Comparison of ENCODE assay signal across 19 cellular contexts in genomic region chr2:196939381-196939780, GRCh38. TPM values are rescaled to one million over a fixed set of nuclear protein-coding genes. Genes with fewer than 3 reads are reported as not detected.
A peak's percentile ranks its signal among the peaks of the same experiment; 100 is the strongest.
DNase-seq lines count a peak whose midpoint lies in the region; ATAC-seq and TF ChIP-seq lines count a peak whose summit lies in the region.
"Had no signal": no experiment of that assay in that cellular context is flagged by ENCODE, and none has a peak within 500 bp of the region (broad histone marks: within the 10 kb centered on the region; RNA-seq: fewer than 3 reads in every experiment).

No MANE protein-coding gene starts in this region.

- H3K4me3 ChIP-seq in AG10803 (ENCODE audit: low read length): no peak overlapping the region
- H3K4me3 ChIP-seq in astrocyte of the cerebellum (ENCODE audit: low read depth, low read length): no peak overlapping the region
- H3K4me3 ChIP-seq in MM.1S (ENCODE audit: low read length): no peak overlapping the region
- H3K4me3 ChIP-seq: BLaER1, gastrocnemius medialis, lung, PC-9, prostate gland had no signal

- no peak overlapping the region for H3K27ac Mint-ChIP-seq in activated CD4-positive, alpha-beta memory T cell treated with anti-CD3 and anti-CD28 coated beads for 36 hours
- H3K27ac Mint-ChIP-seq: activated T-helper 2 cell treated with anti-CD3 and anti-CD28 coated beads, Interferon-gamma antibody, Interleukin-2, Interleukin-4, amounts not matched to agents 10 μg/mL and 5 μg/mL and 100 μg/mL, durations not matched to agents 14 hours and 24 hours and 36 hours; natural killer cell had no signal

- POLR2A ChIA-PET in activated CD4-positive, alpha-beta memory T cell treated with anti-CD3 and anti-CD28 coated beads for 36 hours (lab: Charles Lee): no interaction called here

- peaks cover 3% of the 10 kb centered on the region for H3K27me3 Mint-ChIP-seq in activated CD4-positive, alpha-beta memory T cell treated with anti-CD3 and anti-CD28 coated beads for 36 hours
- H3K27me3 Mint-ChIP-seq: brain had no signal

- no peaks in the 10 kb centered on the region for H4K20me1 ChIP-seq in MM.1S (ENCODE audit: insufficient read depth, low read length)
- H4K20me1 ChIP-seq: BLaER1 had no signal

- TF ChIP-seq CTCF in AG10803 (conservative IDR thresholded peaks at IDR 0.05; ENCODE audit: low read length): no peak
- TF ChIP-seq CTCF in astrocyte of the cerebellum (IDR thresholded peaks at IDR 0.05; ENCODE audit: low read depth, low read length, missing control alignments): no peak
- no peak for TF ChIP-seq CTCF in MM.1S (IDR thresholded peaks at IDR 0.05; ENCODE audit: low read length)

- no peak overlapping the region for H2AFZ ChIP-seq in MM.1S (ENCODE audit: low read length)
- H2AFZ ChIP-seq: PC-9 had no signal

- H3K36me3 ChIP-seq in MM.1S (replicated peaks; ENCODE audit: insufficient read depth, low read length): no peaks in the 10 kb centered on the region
- H3K36me3 ChIP-seq: BLaER1, gastrocnemius medialis, prostate gland had no signal

- peaks cover 3% of the 10 kb centered on the region for H3K4me1 Mint-ChIP-seq in activated CD4-positive, alpha-beta memory T cell treated with anti-CD3 and anti-CD28 coated beads for 36 hours (ENCODE audit: low read depth)
- H3K4me1 Mint-ChIP-seq: natural killer cell had no signal

- no peaks in the 10 kb centered on the region for H3K9me3 Mint-ChIP-seq in activated CD4-positive, alpha-beta memory T cell treated with anti-CD3 and anti-CD28 coated beads for 36 hours
- H3K9me3 Mint-ChIP-seq: activated T-helper 2 cell treated with anti-CD3 and anti-CD28 coated beads, Interferon-gamma antibody, Interleukin-2, Interleukin-4, amounts not matched to agents 10 μg/mL and 5 μg/mL and 100 μg/mL, durations not matched to agents 14 hours and 24 hours and 36 hours; brain; natural killer cell had no signal

- in situ Hi-C loops in astrocyte of the cerebellum (cut with HindIII; ENCODE audit: low sequenced_read_pairs): no loop called here

- ATAC-seq in GM18870 (IDR thresholded peaks at IDR 0.05; ENCODE audit: unreplicated experiment): no peak
- ATAC-seq: gastrocnemius medialis, natural killer cell had no signal

- H3F3A ChIP-seq in MM.1S (ENCODE audit: insufficient read depth, low read length): no peaks in the 10 kb centered on the region

- no peaks in the 10 kb centered on the region for H3K79me2 ChIP-seq in MM.1S (ENCODE audit: low read length)

- no peak overlapping the region for H3K9ac ChIP-seq in MM.1S (ENCODE audit: low read length)
- H3K9ac ChIP-seq: BLaER1 had no signal

- intact Hi-C loops in activated CD4-positive, alpha-beta memory T cell treated with anti-CD3 and anti-CD28 coated beads for 36 hours (cut with micrococcal nuclease): no loop called here

- H3K27me3 ChIP-seq in MM.1S (replicated peaks; ENCODE audit: insufficient read depth, low read length): no peaks in the 10 kb centered on the region
- H3K27me3 ChIP-seq: BLaER1, gastrocnemius medialis had no signal

- no peaks in the 10 kb centered on the region for H3K4me1 ChIP-seq in MM.1S (ENCODE audit: low read length)
- H3K4me1 ChIP-seq: BLaER1, prostate gland had no signal

- H3K4me2 ChIP-seq in MM.1S (ENCODE audit: low read depth, low read length): no peak overlapping the region
- H3K4me2 ChIP-seq: BLaER1, PC-9 had no signal

- H3K9me2 ChIP-seq in MM.1S (replicated peaks; ENCODE audit: insufficient read depth, low read length): no peaks in the 10 kb centered on the region

- H3K36me3 Mint-ChIP-seq in activated CD4-positive, alpha-beta memory T cell treated with anti-CD3 and anti-CD28 coated beads for 36 hours: no peaks in the 10 kb centered on the region
- H3K36me3 Mint-ChIP-seq: brain, natural killer cell had no signal

- no peak overlapping the region for H3K27ac ChIP-seq in MM.1S (ENCODE audit: low read length)
- H3K27ac ChIP-seq: BLaER1, gastrocnemius medialis, PC-9, prostate gland had no signal

- H3K9me3 ChIP-seq in MM.1S (replicated peaks; ENCODE audit: insufficient read depth, low read length): no peaks in the 10 kb centered on the region
- H3K9me3 ChIP-seq: BLaER1, gastrocnemius medialis, prostate gland had no signal

- CTCF ChIA-PET in activated CD4-positive, alpha-beta memory T cell treated with anti-CD3 and anti-CD28 coated beads for 36 hours (lab: Charles Lee): no interaction called here

- DNase-seq in AG10803 (ENCODE audit: low read depth) (peak; percentile 22), HT1080 (ENCODE audit: low read depth) (peak; percentile 76), astrocyte of the cerebellum (ENCODE audit: low read depth) (peak; percentile 39), glomerular visceral epithelial cell (ENCODE audit: extremely low spot score) (peak; percentile 37), MM.1S (no peak), activated gamma-delta T cell treated with Interleukin-2 at 50 U/mL for 16 hours (no peak)
- DNase-seq in activated CD4-positive, alpha-beta memory T cell treated with anti-CD3 and anti-CD28 coated beads for 36 hours: no peak
- DNase-seq: effector CD8-positive, alpha-beta T cell; gastrocnemius medialis; natural killer cell; NCI-H187; substantia nigra had no signal

- H3K4me3 Mint-ChIP-seq in activated CD4-positive, alpha-beta memory T cell treated with anti-CD3 and anti-CD28 coated beads for 36 hours: no peak overlapping the region
- H3K4me3 Mint-ChIP-seq: brain, natural killer cell had no signal

RNA-seq across cellular contexts. Expression of gene PGAP1, which starts 12.9 kb away (rescaled TPM):
- total RNA-seq in HT1080 (2014; rRNA removed; shearing (Covaris generic)): 1.5 and 3.1 TPM in 2 replicates
- 2.7 and 3.6 TPM in 2 replicates for polyA plus RNA-seq in HT1080 (2015; cell fraction: cytosol; rRNA removed)
- polyA plus RNA-seq in HT1080 (2015; cell fraction: nucleus; rRNA removed): 16.8 and 17.6 TPM in 2 replicates
- 10 to 100 TPM; 24.5 to 25.5 TPM for total RNA-seq in activated CD4-positive, alpha-beta memory T cell treated with anti-CD3 and anti-CD28 coated beads for 36 hours

Comparison
In these comparisons a context has a peak if more than half of its experiments do, and no peak if none do; other contexts are left out.
1. DNase-seq: peak in AG10803 (single experiment), HT1080 (single experiment), astrocyte of the cerebellum (single experiment) and glomerular visceral epithelial cell (single experiment); none in MM.1S (single experiment), activated CD4-positive, alpha-beta memory T cell treated with anti-CD3 and anti-CD28 coated beads for 36 hours (single experiment) and activated gamma-delta T cell treated with Interleukin-2 at 50 U/mL for 16 hours (single experiment).